In the genomic region with DNA sequence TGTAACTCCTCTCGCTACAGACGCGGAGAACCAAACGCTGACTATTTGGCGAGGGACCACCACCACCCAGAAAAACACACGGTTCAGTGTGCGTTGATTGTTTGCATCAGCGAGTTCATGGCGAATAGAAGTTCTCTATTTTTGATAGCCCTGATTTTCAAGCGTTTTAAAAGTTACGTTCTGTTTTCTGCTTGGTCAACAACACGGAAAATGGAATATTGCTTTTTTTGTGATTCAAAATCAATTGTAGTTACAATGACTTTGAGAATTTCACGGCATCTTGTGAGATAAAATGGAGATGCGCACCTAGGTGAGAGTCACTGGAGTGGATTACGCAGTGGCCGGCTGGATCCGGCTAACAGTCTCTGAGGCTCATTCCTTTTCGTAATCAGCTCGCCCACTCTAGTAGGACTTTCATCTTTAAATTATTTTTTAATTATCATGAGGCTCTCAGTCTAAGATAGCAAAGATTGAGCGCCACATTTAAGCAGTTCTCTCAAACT, we compare ENCODE assay signal across 8 cellular contexts. TPM values are rescaled to one million over a fixed set of nuclear protein-coding genes. Genes with fewer than 3 reads are reported as not detected.
DNase-seq lines count a peak whose midpoint lies in the region; ATAC-seq and TF ChIP-seq lines count a peak whose summit lies in the region.

No MANE protein-coding gene starts in this region.

- peak overlapping the region; percentile 94 for H3K4me3 Mint-ChIP-seq in activated B cell treated with CpG ODN at 0.5 μM for 24 hours

- CTCF ChIA-PET in AG04450 (lab: Charles Lee) = interaction anchor here (0.7 to 6.2 kb wide), 3 partner anchors 12 to 159 kb away, joined by 8 to 137 read pairs (median 95); no protein-coding TSS in a partner anchor
- CTCF ChIA-PET in activated B cell treated with CpG ODN at 0.5 μM for 24 hours (lab: Charles Lee) = interaction anchor here (0.8 to 4.6 kb wide), 5 partner anchors 11 to 196 kb away, joined by 3 to 22 read pairs (median 7); a partner anchor contains a TSS

- peak overlapping the region; percentile 94 for H3K27ac Mint-ChIP-seq in activated B cell treated with CpG ODN at 0.5 μM for 24 hours

- DNase-seq in AG04450 (ENCODE audit: low read depth, low spot score) (no peak), H7 (peak; percentile 28), activated B cell treated with CpG ODN at 0.5 μM for 24 hours (no peak), germinal center (ENCODE audit: low spot score) (peak; percentile 11), prostate gland (ENCODE audit: low spot score) (peak; percentile 25), mucosa of gallbladder (ENCODE audit: low spot score) (no peak), posterior vena cava (ENCODE audit: low spot score) (no peak)

- H3K36me3 Mint-ChIP-seq in activated B cell treated with CpG ODN at 0.5 μM for 24 hours (ENCODE audit: low read depth) = peaks cover 4% of the 10 kb centered on the region

- H3K9me3 ChIP-seq in AG04450 (ENCODE audit: control insufficient read depth, insufficient read depth, low read length) = no peaks in the 10 kb centered on the region; the same call in 1 of the 2 replicates
- no peaks in the 10 kb centered on the region for H3K9me3 ChIP-seq in prostate gland

- POLR2A ChIA-PET in AG04450 (lab: Yijun Ruan, JAX) (no interaction called here), activated B cell treated with CpG ODN at 0.5 μM for 24 hours (lab: Charles Lee) (interaction anchor here (0.7 to 2.7 kb wide), 8 partner anchors 10 to 1158 kb away, joined by 3 to 24 read pairs (median 4); a partner anchor contains a TSS)

- H3K4me3 ChIP-seq in AG04450 (ENCODE audit: low read depth, low read length) (peak overlapping the region; percentile 72), H7 (ENCODE audit: insufficient read depth, low read depth, low read length) (peak overlapping the region; percentile 81), prostate gland (peak overlapping the region; percentile 64 to 68)

- H3K4me1 ChIP-seq in prostate gland (replicated peaks) = no peaks in the 10 kb centered on the region

- no peaks in the 10 kb centered on the region for H3K9me3 Mint-ChIP-seq in activated B cell treated with CpG ODN at 0.5 μM for 24 hours

- 3% methylated on average over 20 of the region's 20 CpGs for WGBS in prostate gland

- intact Hi-C loops in activated B cell treated with CpG ODN at 0.5 μM for 24 hours (cut with micrococcal nuclease) (loop anchor here (5.0 to 10.0 kb wide), 3 partner anchors 165 to 973 kb away; no protein-coding TSS in a partner anchor), prostate gland (cut with DNase I) (loop anchor here (10.0 kb wide), 1 partner anchor 253 kb away; no protein-coding TSS in a partner anchor), posterior vena cava (cut with DNase I) (no loop called here)

- no peaks in the 10 kb centered on the region for H3K27me3 Mint-ChIP-seq in activated B cell treated with CpG ODN at 0.5 μM for 24 hours

- TF ChIP-seq POLR2A in prostate gland (IDR thresholded peaks at IDR 0.05) = no peak

- TF ChIP-seq CTCF in AG04450 (IDR thresholded peaks at IDR 0.05; ENCODE audit: low read depth, low read length) (no peak), activated B cell treated with CpG ODN at 0.5 μM for 24 hours (IDR thresholded peaks at IDR 0.05) (no peak), prostate gland (IDR thresholded peaks at IDR 0.05) (peak in 1 of 4 experiments; percentile 17)

- H3K36me3 ChIP-seq in H7 (replicated peaks; ENCODE audit: control insufficient read depth, insufficient read depth, low read length) (no peaks in the 10 kb centered on the region), prostate gland (no peaks in the 10 kb centered on the region)

- no peaks in the 10 kb centered on the region for H3K27me3 ChIP-seq in AG04450 (ENCODE audit: control insufficient read depth, insufficient read depth, low read length)
- peaks cover 12% of the 10 kb centered on the region for H3K27me3 ChIP-seq in H7 (ENCODE audit: control insufficient read depth, insufficient read depth, low read length)
- no peaks in the 10 kb centered on the region for H3K27me3 ChIP-seq in prostate gland (replicated peaks; ENCODE audit: insufficient read depth)

- ATAC-seq in activated B cell treated with CpG ODN at 0.5 μM for 24 hours (ENCODE audit: low read depth) (no peak), HG02571 (IDR thresholded peaks at IDR 0.05; ENCODE audit: unreplicated experiment) (no peak)

- H3K4me1 Mint-ChIP-seq in activated B cell treated with CpG ODN at 0.5 μM for 24 hours = peaks cover 45% of the 10 kb centered on the region

- H3K27ac ChIP-seq in AG04450 (ENCODE audit: low read depth, low read length) = peak overlapping the region; percentile 53
- H3K27ac ChIP-seq in prostate gland = peak overlapping the region; percentile 97 to 98

RNA-seq across cellular contexts. Expression of a gene that starts 54.8 kb away (rescaled TPM):
- not detected in 2 replicates for polyA plus RNA-seq in AG04450 (2011; rRNA removed)
- not detected in 2 replicates for polyA minus RNA-seq in AG04450 (2011; rRNA and poly(A)+ RNA removed)
- not detected in 2 replicates for total RNA-seq in H7 (2014; rRNA removed; shearing (Covaris generic))
- total RNA-seq in activated B cell treated with CpG ODN at 0.5 μM for 24 hours (not detected in 2 replicates), prostate gland (1 to 10 TPM in 1 of 2 donors, not detected in 1; 5.4 TPM), mucosa of gallbladder (not detected), posterior vena cava (not detected)

Comparison
In these comparisons a context has a peak if more than half of its experiments do, and no peak if none do; other contexts are left out.
1. DNase-seq: peak in H7 (single experiment), germinal center (single experiment) and prostate gland (single experiment); none in AG04450 (single experiment), activated B cell treated with CpG ODN at 0.5 μM for 24 hours (single experiment), mucosa of gallbladder (single experiment) and posterior vena cava (single experiment).
2. intact Hi-C loops: an anchor here in activated B cell treated with CpG ODN at 0.5 μM for 24 hours (5.0 to 10.0 kb wide) and prostate gland (10.0 kb wide); none called in posterior vena cava.
3. Peak in every context shown above with its lines, with median percentiles within 50 percentile points of each other: H3K4me3 ChIP-seq.